Comparison of ENCODE assay signal across 1 cellular context in genomic region chr9:130461218-130461630, GRCh38.
TF ChIP-seq lines count a peak whose summit lies in the region.

No MANE protein-coding gene starts in this region.

TF ChIP-seq in HepG2, 621 proteins besides CTCF, POLR2A, EP300 and RAD21 (continued from another document and continues in another):
- TF ChIP-seq USF2 (IDR thresholded peaks at IDR 0.05; ENCODE audit: low read depth, low read length) (no peak), USF2 (CRISPR knock-in tag; IDR thresholded peaks at IDR 0.05; ENCODE audit: borderline replicate concordance) (no peak), THAP9 (CRISPR knock-in tag; IDR thresholded peaks at IDR 0.05; ENCODE audit: borderline replicate concordance) (no peak), CEBPG (CRISPR knock-in tag; IDR thresholded peaks at IDR 0.05) (no peak), PATZ1 (CRISPR knock-in tag; IDR thresholded peaks at IDR 0.05) (peak; percentile 62), NFYC (CRISPR knock-in tag; IDR thresholded peaks at IDR 0.05) (no peak), HMGXB4 (CRISPR knock-in tag; IDR thresholded peaks at IDR 0.05; ENCODE audit: borderline replicate concordance in 1 of 2, low read depth in 1 of 2) (peak in 1 of 2 experiments; percentile 38; a peak in 1 of 4 replicates), ZNF850 (CRISPR knock-in tag; conservative IDR thresholded peaks at IDR 0.05) (no peak), RFX1 (IDR thresholded peaks at IDR 0.05) (no peak), MXD4 (CRISPR knock-in tag; IDR thresholded peaks at IDR 0.05) (no peak), PRMT3 (CRISPR knock-in tag; IDR thresholded peaks at IDR 0.05; ENCODE audit: borderline replicate concordance, low read depth) (no peak), FOSL1 (CRISPR knock-in tag; IDR thresholded peaks at IDR 0.05; ENCODE audit: borderline replicate concordance) (no peak), ZNF564 (CRISPR knock-in tag; IDR thresholded peaks at IDR 0.05) (no peak), ZNF441 (CRISPR knock-in tag; IDR thresholded peaks at IDR 0.05; ENCODE audit: borderline replicate concordance) (no peak), BORCS8-MEF2B (CRISPR knock-in tag; IDR thresholded peaks at IDR 0.05) (peak; percentile 26; the same call in 1 of the 2 replicates), ZNF713 (CRISPR knock-in tag; IDR thresholded peaks at IDR 0.05) (0 out of 2 replicates have a peak, but pooled peaks have one; percentile 61), ZNF34 (CRISPR knock-in tag; IDR thresholded peaks at IDR 0.05; ENCODE audit: borderline replicate concordance) (no peak), NFAT5 (CRISPR knock-in tag; IDR thresholded peaks at IDR 0.05) (no peak), ZBTB39 (CRISPR knock-in tag; IDR thresholded peaks at IDR 0.05) (no peak), ZBED4 (CRISPR knock-in tag; IDR thresholded peaks at IDR 0.05; ENCODE audit: borderline replicate concordance) (no peak)
- TF ChIP-seq, protein P1, sequence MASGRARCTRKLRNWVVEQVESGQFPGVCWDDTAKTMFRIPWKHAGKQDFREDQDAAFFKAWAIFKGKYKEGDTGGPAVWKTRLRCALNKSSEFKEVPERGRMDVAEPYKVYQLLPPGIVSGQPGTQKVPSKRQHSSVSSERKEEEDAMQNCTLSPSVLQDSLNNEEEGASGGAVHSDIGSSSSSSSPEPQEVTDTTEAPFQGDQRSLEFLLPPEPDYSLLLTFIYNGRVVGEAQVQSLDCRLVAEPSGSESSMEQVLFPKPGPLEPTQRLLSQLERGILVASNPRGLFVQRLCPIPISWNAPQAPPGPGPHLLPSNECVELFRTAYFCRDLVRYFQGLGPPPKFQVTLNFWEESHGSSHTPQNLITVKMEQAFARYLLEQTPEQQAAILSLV (CRISPR knock-in tag; IDR thresholded peaks at IDR 0.05; ENCODE audit: borderline replicate concordance), result peak; percentile 34; the same call in 1 of the 2 replicates
- TF ChIP-seq, protein P2, sequence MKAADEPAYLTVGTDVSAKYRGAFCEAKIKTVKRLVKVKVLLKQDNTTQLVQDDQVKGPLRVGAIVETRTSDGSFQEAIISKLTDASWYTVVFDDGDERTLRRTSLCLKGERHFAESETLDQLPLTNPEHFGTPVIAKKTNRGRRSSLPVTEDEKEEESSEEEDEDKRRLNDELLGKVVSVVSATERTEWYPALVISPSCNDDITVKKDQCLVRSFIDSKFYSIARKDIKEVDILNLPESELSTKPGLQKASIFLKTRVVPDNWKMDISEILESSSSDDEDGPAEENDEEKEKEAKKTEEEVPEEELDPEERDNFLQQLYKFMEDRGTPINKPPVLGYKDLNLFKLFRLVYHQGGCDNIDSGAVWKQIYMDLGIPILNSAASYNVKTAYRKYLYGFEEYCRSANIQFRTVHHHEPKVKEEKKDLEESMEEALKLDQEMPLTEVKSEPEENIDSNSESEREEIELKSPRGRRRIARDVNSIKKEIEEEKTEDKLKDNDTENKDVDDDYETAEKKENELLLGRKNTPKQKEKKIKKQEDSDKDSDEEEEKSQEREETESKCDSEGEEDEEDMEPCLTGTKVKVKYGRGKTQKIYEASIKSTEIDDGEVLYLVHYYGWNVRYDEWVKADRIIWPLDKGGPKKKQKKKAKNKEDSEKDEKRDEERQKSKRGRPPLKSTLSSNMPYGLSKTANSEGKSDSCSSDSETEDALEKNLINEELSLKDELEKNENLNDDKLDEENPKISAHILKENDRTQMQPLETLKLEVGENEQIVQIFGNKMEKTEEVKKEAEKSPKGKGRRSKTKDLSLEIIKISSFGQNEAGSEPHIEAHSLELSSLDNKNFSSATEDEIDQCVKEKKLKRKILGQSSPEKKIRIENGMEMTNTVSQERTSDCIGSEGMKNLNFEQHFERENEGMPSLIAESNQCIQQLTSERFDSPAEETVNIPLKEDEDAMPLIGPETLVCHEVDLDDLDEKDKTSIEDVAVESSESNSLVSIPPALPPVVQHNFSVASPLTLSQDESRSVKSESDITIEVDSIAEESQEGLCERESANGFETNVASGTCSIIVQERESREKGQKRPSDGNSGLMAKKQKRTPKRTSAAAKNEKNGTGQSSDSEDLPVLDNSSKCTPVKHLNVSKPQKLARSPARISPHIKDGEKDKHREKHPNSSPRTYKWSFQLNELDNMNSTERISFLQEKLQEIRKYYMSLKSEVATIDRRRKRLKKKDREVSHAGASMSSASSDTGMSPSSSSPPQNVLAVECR (CRISPR knock-in tag; IDR thresholded peaks at IDR 0.05; ENCODE audit: borderline replicate concordance), result peak; percentile 38; the same call in 1 of the 2 replicates
